ENCODE assay signal across 8 cellular contexts in the genomic region with DNA sequence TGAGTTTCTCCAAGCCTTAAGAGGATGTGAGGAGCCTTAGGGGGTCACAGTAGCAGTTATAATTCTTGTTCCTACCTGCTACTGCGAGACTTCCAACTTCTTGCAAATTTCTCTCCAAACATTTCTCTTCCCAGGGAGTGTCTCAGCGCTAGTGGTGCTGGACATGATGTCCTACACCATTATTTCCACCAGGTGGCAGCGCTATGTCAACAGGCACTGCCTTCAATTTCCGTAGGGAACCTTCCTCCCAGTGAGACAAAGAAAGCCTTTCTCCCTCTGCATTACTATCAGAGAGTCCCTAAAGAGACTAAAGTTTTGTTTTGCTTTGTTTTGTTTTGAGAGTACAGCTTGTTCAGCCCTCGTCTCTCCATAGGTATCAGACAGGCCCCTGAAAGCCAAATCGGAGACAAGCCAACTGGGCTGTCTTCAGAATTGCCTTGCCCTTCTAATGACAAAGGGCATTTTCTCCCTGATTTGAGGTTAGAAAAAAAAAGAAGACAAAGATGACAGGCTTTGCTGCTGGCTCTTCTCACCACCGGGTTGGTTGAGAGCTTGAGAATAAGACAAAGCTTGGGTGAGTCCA. TPM values are rescaled to one million over a fixed set of nuclear protein-coding genes. Genes with fewer than 3 reads are reported as not detected.
DNase-seq lines count a peak whose midpoint lies in the region; ATAC-seq and TF ChIP-seq lines count a peak whose summit lies in the region.

No MANE protein-coding gene starts in this region.

- DNase-seq in AML-193 (lab: John Stamatoyannopoulos, UW) (peak; percentile 23 to 56), LHCN-M2 (ENCODE audit: low read depth) (peak; percentile 73), RPMI7951 (ENCODE audit: low read depth) (peak; percentile 83), astrocyte of the cerebellum (ENCODE audit: low read depth) (peak; percentile 69), right cardiac atrium (peak; percentile 52 to 82 (median 73)), retina (peak; percentile 80), cortex of kidney (lab: John Stamatoyannopoulos, UW) (no peak)

- in situ Hi-C loops in astrocyte of the cerebellum (cut with HindIII; ENCODE audit: low sequenced_read_pairs) = no loop called here

- 19% methylated on average over 7 of the region's 7 CpGs for WGBS in right cardiac atrium

- H3K4me3 ChIP-seq in astrocyte of the cerebellum (ENCODE audit: low read depth, low read length) = no peak overlapping the region
- no peak overlapping the region for H3K4me3 ChIP-seq in right cardiac atrium (ENCODE audit: low read length)

- H3K27ac ChIP-seq in right cardiac atrium (ENCODE audit: low read length) = peak overlapping the region; percentile 54

- ATAC-seq in GM18907 (IDR thresholded peaks at IDR 0.05; ENCODE audit: unreplicated experiment) (peak; percentile 59), right cardiac atrium (peak; percentile 82 to 86)

- intact Hi-C loops in right cardiac atrium (cut with DNase I) = no loop called here

- peaks cover 3% of the 10 kb centered on the region for H3K4me1 ChIP-seq in right cardiac atrium (ENCODE audit: control insufficient read depth, insufficient read depth, low read length)

- no peaks in the 10 kb centered on the region for H3K27me3 ChIP-seq in right cardiac atrium (ENCODE audit: control insufficient read depth, insufficient read depth)

- TF ChIP-seq CTCF in astrocyte of the cerebellum (IDR thresholded peaks at IDR 0.05; ENCODE audit: low read depth, low read length, missing control alignments) = peak; percentile 84

- no peaks in the 10 kb centered on the region for H3K9me3 ChIP-seq in right cardiac atrium (ENCODE audit: control insufficient read depth, low read length)

RNA-seq across cellular contexts. Expression of a gene that starts 44.2 kb away (rescaled TPM):
- total RNA-seq in LHCN-M2 (2014; rRNA removed) = 43.6 and 54.2 TPM in 2 replicates
- 30.2 TPM for polyA plus RNA-seq in LHCN-M2 (2012)
- 98.3 and 113 TPM in 2 replicates for total RNA-seq in RPMI7951 (2014; rRNA removed; shearing (Covaris generic))
- total RNA-seq in right cardiac atrium = 10 to 100 TPM; 21.2 to 25.1 (median 22.2) TPM
- 41.0 TPM for polyA plus RNA-seq in right cardiac atrium

RNA-seq across cellular contexts. Expression of a gene that starts 45.8 kb away (rescaled TPM):
- 106 and 137 TPM in 2 replicates for total RNA-seq in LHCN-M2 (2014; rRNA removed)
- polyA plus RNA-seq in LHCN-M2 (2012) = 187 TPM
- 159 and 219 TPM in 2 replicates for total RNA-seq in RPMI7951 (2014; rRNA removed; shearing (Covaris generic))
- total RNA-seq in right cardiac atrium = 10 to 100 TPM; 35.8 to 48.8 (median 40.5) TPM
- polyA plus RNA-seq in right cardiac atrium = 38.3 TPM
